In the genomic region with DNA sequence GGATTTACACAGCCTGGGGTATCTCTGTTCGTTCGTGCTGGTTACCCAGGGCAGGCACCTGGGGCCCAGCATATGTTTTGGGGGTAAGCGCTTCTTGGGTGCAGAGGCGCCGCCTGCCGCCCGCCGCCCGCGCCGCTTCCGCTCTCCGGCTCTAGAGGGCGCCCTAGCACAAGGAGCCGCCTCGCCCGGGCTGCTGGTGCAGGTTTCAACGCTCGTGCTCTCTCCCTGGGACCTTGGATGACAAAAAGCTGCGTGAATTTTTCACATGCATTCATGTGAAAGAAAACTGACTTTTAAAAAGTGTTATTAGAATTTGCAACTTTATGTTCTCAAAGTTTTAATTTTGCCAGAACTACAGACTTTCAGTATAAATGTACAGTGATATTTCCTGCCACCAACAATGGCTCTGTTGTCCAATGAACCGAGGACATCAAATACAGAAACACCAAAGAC, we compare ENCODE assay signal across 1 cellular context.
TF ChIP-seq lines count a peak whose summit lies in the region.

No MANE protein-coding gene starts in this region.

TF ChIP-seq in IMR-90, 13 proteins besides CTCF, POLR2A, EP300 and RAD21 (continued from another document):
- TF ChIP-seq MAFK (IDR thresholded peaks at IDR 0.05; ENCODE audit: low read depth, low read length) = no peak
